8 cellular contexts compared by ENCODE assay signal in the genomic region with DNA sequence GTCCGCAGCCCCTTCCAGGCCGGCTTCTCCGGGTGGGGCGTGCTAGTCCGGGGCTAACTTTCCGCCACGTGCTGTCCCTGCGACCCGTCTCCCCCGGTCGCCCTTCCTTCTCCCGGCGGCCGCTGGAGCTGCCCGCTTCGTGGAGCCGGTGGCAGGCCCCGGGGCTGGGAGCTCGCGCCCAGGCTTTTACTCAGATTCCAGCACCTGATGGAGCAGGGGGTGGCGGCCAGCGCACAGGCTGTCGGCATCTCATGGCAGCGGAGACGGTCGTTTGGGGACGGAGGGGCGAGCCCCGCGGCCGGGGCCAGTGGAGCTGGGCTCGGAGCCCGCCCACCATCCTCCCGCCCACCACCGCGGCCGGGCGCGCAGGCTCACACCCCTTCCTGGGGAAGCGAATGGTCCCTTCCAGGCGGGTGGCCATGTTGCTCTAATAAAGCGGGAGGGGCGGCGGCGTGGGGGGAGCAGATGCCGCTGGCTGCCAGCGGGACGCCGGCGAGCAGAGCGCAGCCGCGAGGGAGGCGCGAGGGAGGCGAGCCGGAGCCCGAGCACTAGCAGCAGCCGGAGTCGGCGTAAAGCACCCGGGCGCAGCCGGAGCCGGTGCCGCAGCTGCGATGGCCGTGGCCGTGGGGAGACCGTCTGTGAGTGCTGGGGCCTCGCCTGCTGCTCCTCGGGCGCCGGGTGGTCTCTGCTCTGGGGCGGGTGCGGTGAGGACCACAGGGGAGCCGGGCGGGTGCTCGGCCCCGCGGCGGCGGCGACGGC. TPM values are rescaled to one million over a fixed set of nuclear protein-coding genes. Genes with fewer than 3 reads are reported as not detected.
DNase-seq lines count a peak whose midpoint lies in the region; ATAC-seq, FAIRE-seq and TF ChIP-seq lines count a peak whose summit lies in the region.

A gene (plus strand): TSS at position 460 of the 759 bp plus-strand sequence. CDS start 152 bp downstream, at position 612.

- peak within 1 kb of the TSS; percentile 84 to 95 (median 93) for H3K9ac ChIP-seq in BLaER1 treated with 17β-estradiol and CSF1 and Interleukin-3, amounts not matched to agents 10 nM and 100 nM
- H3K9ac ChIP-seq in HepG2 (ENCODE audit: insufficient read depth, low read depth, low read length), result peak within 1 kb of the TSS; percentile 74

- no peaks in the 10 kb centered on the region for H3K27me3 ChIP-seq in BLaER1 treated with 17β-estradiol and CSF1 and Interleukin-3, amounts not matched to agents 10 nM and 100 nM
- no peaks in the 10 kb centered on the region for H3K27me3 ChIP-seq in HepG2 (ENCODE audit: control insufficient read depth in 1 of 2, insufficient read depth in 2 of 2, low read length in 2 of 2)

- no peak within 1 kb of the TSS for H2AFZ ChIP-seq in HepG2 (ENCODE audit: low read length)

- H3K9me3 ChIP-seq in BLaER1 treated with 17β-estradiol and CSF1 and Interleukin-3, amounts not matched to agents 10 nM and 100 nM (replicated peaks in 1 of 11), result peaks cover 0 to 6% (median 0%) of the 10 kb centered on the region in 11 experiments; a peak in 2 of 22 replicates
- no peaks in the 10 kb centered on the region for H3K9me3 ChIP-seq in HepG2 (ENCODE audit: low read length)

- peak within 1 kb of the TSS; percentile 86 to 99 (median 93) for H3K4me2 ChIP-seq in BLaER1 treated with 17β-estradiol and CSF1 and Interleukin-3, amounts not matched to agents 10 nM and 100 nM
- H3K4me2 ChIP-seq in HepG2 (ENCODE audit: low read depth, low read length), result peak within 1 kb of the TSS; percentile 90

- intact Hi-C loops in HepG2 (cut with micrococcal nuclease; ENCODE audit: unreplicated experiment), result loop anchor here (1.0 to 5.0 kb wide), 5 partner anchors 50 to 253 kb away; no protein-coding TSS in a partner anchor

- H3K4me3 ChIP-seq in BLaER1 treated with 17β-estradiol and CSF1 and Interleukin-3, amounts not matched to agents 10 nM and 100 nM, result peak within 1 kb of the TSS; percentile 83 to 95 (median 90)
- H3K4me3 ChIP-seq in HepG2 (replicated peaks in 1 of 3; ENCODE audit: insufficient read depth in 1 of 3, low read depth in 2 of 3, low read length in 3 of 3), result peak within 1 kb of the TSS; percentile 88 to 94 (median 92)

- H3K4me1 ChIP-seq in BLaER1 treated with 17β-estradiol and CSF1 and Interleukin-3, amounts not matched to agents 10 nM and 100 nM, result peaks cover 36 to 46% (median 40%) of the 10 kb centered on the region in 10 experiments
- H3K4me1 ChIP-seq in HepG2 (ENCODE audit: insufficient read depth, low read length), result peaks cover 29% of the 10 kb centered on the region

- BruUV-seq in HepG2 (replicated peaks; lab: Mats Ljungman, UMichigan), result no TSS peak

- WGBS in HepG2 (ENCODE audit: low lambda C conversion rate), result 0% methylated on average over 3 of the region's 85 CpGs

- no peak for TF ChIP-seq CTCF in HepG2 (CRISPR knock-in tag; IDR thresholded peaks at IDR 0.05)

- ATAC-seq in GM19351 (IDR thresholded peaks at IDR 0.05; ENCODE audit: unreplicated experiment) (peak; percentile 58), HG03520 (IDR thresholded peaks at IDR 0.05; ENCODE audit: unreplicated experiment) (peak; percentile 55), HepG2 (peak; percentile 86)

- peaks cover 44% of the 10 kb centered on the region for H3K79me2 ChIP-seq in HepG2 (ENCODE audit: insufficient read depth, low read length)

- in situ Hi-C loops in HepG2 (cut with HindIII; ENCODE audit: extremely low pct_ligation_motif_present, low pct_unique_long_range_greater_than_20kb), result no loop called here

- CTCF ChIA-PET in HepG2 (lab: Yijun Ruan, JAX; ENCODE audit: low intra/inter-chr PET ratio, low total read pairs), result no interaction called here

- DNase-seq in NCI-H748 (lab: John Stamatoyannopoulos, UW; ENCODE audit: unreplicated experiment) (peak; percentile 87), dedifferentiated amniotic fluid mesenchymal stem cell (ENCODE audit: extremely low spot score) (peak; percentile 89), HepG2 (ENCODE audit: low spot score) (peak; percentile 85)
- peak; percentile 63 to 73 for DNase-seq in activated CD4-positive, alpha-beta T cell treated with anti-CD3 and anti-CD28 coated beads, Interleukin-2, amount 50 U/mL, for 24 hours (ENCODE audit: low read depth in 1 of 2, low spot score in 1 of 2)
- peak; percentile 62 to 67 for DNase-seq in stimulated activated CD4-positive, alpha-beta T cell treated with anti-CD3 and anti-CD28 coated beads, Interleukin-2, amount 100 ng/mL, for 48 hours

- peaks cover 17 to 59% (median 38%) of the 10 kb centered on the region in 11 experiments; a peak in 19 of 22 replicates for H4K20me1 ChIP-seq in BLaER1 treated with 17β-estradiol and CSF1 and Interleukin-3, amounts not matched to agents 10 nM and 100 nM
- no peaks in the 10 kb centered on the region for H4K20me1 ChIP-seq in HepG2 (ENCODE audit: insufficient read depth, low read length)

- FAIRE-seq in HepG2 (lab: Jason Lieb, UNC), result no peak

- TF ChIP-seq RAD21 in HepG2 (CRISPR knock-in tag; IDR thresholded peaks at IDR 0.05), result 0 out of 2 replicates have a peak, but pooled peaks have one; percentile 7

- 0 out of 4 replicates have a peak, but pooled peaks of 1 of the 2 experiments have one; percentile 16 for TF ChIP-seq EP300 in HepG2 (IDR thresholded peaks at IDR 0.05; ENCODE audit: low read depth in 2 of 2, low read length in 2 of 2)
- peak; percentile 28; the same call in 1 of the 2 replicates for TF ChIP-seq EP300 in HepG2 (CRISPR knock-in tag; IDR thresholded peaks at IDR 0.05; ENCODE audit: borderline replicate concordance)

- peaks cover 0 to 35% (median 17%) of the 10 kb centered on the region in 11 experiments; a peak in 13 of 22 replicates for H3K36me3 ChIP-seq in BLaER1 treated with 17β-estradiol and CSF1 and Interleukin-3, amounts not matched to agents 10 nM and 100 nM
- no peaks in the 10 kb centered on the region for H3K36me3 ChIP-seq in HepG2 (replicated peaks in 1 of 2; ENCODE audit: control insufficient read depth in 1 of 2, insufficient read depth in 2 of 2, low read length in 2 of 2)

- TF ChIP-seq POLR2A in HepG2 (IDR thresholded peaks at IDR 0.05; ENCODE audit: insufficient read depth in 1 of 2, low read depth in 2 of 2, low read length in 2 of 2), result peak in 1 of 2 experiments; percentile 91; a peak in 2 of 4 replicates

- H3K27ac ChIP-seq in BLaER1 treated with 17β-estradiol and CSF1 and Interleukin-3, amounts not matched to agents 10 nM and 100 nM, result peak within 1 kb of the TSS; percentile 72 to 96 (median 93)
- H3K27ac ChIP-seq in HepG2 (ENCODE audit: extremely low read length, insufficient read depth, low read length), result peak within 1 kb of the TSS; percentile 82

- POLR2A ChIA-PET in HepG2 (lab: Yijun Ruan, JAX), result interaction anchor here (1.0 to 3.2 kb wide), 8 partner anchors 15 to 125 kb away, joined by 3 to 15 read pairs (median 6); a partner anchor contains a TSS

TF ChIP-seq in HepG2, 621 proteins besides CTCF, POLR2A, EP300 and RAD21 (continues in another document):
- TF ChIP-seq BORCS8-MEF2B (CRISPR knock-in tag; IDR thresholded peaks at IDR 0.05) (no peak), ISX (CRISPR knock-in tag; conservative IDR thresholded peaks at IDR 0.05) (no peak), SMAD9 (CRISPR knock-in tag; IDR thresholded peaks at IDR 0.05) (no peak; the same call in 1 of the 2 replicates), NRL (CRISPR knock-in tag; IDR thresholded peaks at IDR 0.05; ENCODE audit: borderline replicate concordance) (no peak), ZNF878 (CRISPR knock-in tag; IDR thresholded peaks at IDR 0.05) (peak; percentile 65), ZFP36L1 (CRISPR knock-in tag; IDR thresholded peaks at IDR 0.05) (no peak; the same call in 1 of the 2 replicates)
- TF ChIP-seq, protein P1, sequence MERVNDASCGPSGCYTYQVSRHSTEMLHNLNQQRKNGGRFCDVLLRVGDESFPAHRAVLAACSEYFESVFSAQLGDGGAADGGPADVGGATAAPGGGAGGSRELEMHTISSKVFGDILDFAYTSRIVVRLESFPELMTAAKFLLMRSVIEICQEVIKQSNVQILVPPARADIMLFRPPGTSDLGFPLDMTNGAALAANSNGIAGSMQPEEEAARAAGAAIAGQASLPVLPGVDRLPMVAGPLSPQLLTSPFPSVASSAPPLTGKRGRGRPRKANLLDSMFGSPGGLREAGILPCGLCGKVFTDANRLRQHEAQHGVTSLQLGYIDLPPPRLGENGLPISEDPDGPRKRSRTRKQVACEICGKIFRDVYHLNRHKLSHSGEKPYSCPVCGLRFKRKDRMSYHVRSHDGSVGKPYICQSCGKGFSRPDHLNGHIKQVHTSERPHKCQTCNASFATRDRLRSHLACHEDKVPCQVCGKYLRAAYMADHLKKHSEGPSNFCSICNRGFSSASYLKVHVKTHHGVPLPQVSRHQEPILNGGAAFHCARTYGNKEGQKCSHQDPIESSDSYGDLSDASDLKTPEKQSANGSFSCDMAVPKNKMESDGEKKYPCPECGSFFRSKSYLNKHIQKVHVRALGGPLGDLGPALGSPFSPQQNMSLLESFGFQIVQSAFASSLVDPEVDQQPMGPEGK (CRISPR knock-in tag; IDR thresholded peaks at IDR 0.05), result peak; percentile 100

RNA-seq across cellular contexts. Expression of the gene that starts here (rescaled TPM):
- 47.3 and 87.4 TPM in 2 replicates for total RNA-seq in HepG2 (2016; rRNA removed; fragmentation: Illumina TruSeq; extraction: Trizol)
- 10.8 TPM in 2 replicates for total RNA-seq in HepG2 (2016; cell fraction: cytosol; rRNA removed; fragmentation: Illumina TruSeq; extraction: Trizol; ENCODE audit: low read depth)
- 49.8 and 80.6 TPM in 2 replicates for total RNA-seq in HepG2 (2016; cell fraction: insoluble cytoplasmic fraction; rRNA removed; fragmentation: Illumina TruSeq; extraction: Trizol)
- 19.7 and 19.9 TPM in 2 replicates for total RNA-seq in HepG2 (2016; cell fraction: membrane; rRNA removed; fragmentation: Illumina TruSeq; extraction: Trizol)
- total RNA-seq in HepG2 (2016; cell fraction: nucleus; rRNA removed; fragmentation: Illumina TruSeq; extraction: Trizol), result 41.4 and 41.7 TPM in 2 replicates
- polyA plus RNA-seq in HepG2 (2011; rRNA removed), result 19.8 and 28.9 TPM in 2 replicates
- 13.4 and 18.3 TPM in 2 replicates for polyA plus RNA-seq in HepG2 (2011; cell fraction: cytosol; rRNA removed)
- 6.3 and 10.6 TPM in 2 replicates for polyA plus RNA-seq in HepG2 (2011; cell fraction: nucleus; rRNA removed)
- 17.3 and 20.0 TPM in 2 replicates for polyA plus RNA-seq in HepG2 (2012)
- polyA plus RNA-seq in HepG2 (2016; cell fraction: cytosol; fragmentation: Illumina TruSeq; extraction: Trizol; ENCODE audit: low read depth), result 1.9 and 2.0 TPM in 2 replicates
- polyA plus RNA-seq in HepG2 (2016; cell fraction: insoluble cytoplasmic fraction; fragmentation: Illumina TruSeq; extraction: Trizol; ENCODE audit: low read depth), result 70.5 and 72.1 TPM in 2 replicates
- polyA plus RNA-seq in HepG2 (2016; cell fraction: membrane; fragmentation: Illumina TruSeq; extraction: Trizol; ENCODE audit: low read depth), result 6.4 and 8.0 TPM in 2 replicates
- polyA plus RNA-seq in HepG2 (2016; cell fraction: nucleus; fragmentation: Illumina TruSeq; extraction: Trizol; ENCODE audit: insufficient read depth, low read depth), result 29.0 and 42.3 TPM in 2 replicates
- 5.8 and 22.8 TPM in 2 replicates for polyA minus RNA-seq in HepG2 (2011; rRNA and poly(A)+ RNA removed; ENCODE audit: low replicate concordance)
- polyA minus RNA-seq in HepG2 (2011; cell fraction: cytosol; rRNA and poly(A)+ RNA removed), result 26.1 and 31.4 TPM in 2 replicates
- 51.4 and 52.1 TPM in 2 replicates for polyA minus RNA-seq in HepG2 (2011; cell fraction: nucleus; rRNA and poly(A)+ RNA removed)

Comparison
In these comparisons a context has a peak if more than half of its experiments do, and no peak if none do; other contexts are left out.
1. Peak in every context shown above with its lines: DNase-seq, ATAC-seq, H3K4me3 ChIP-seq and H3K27ac ChIP-seq.